ENCODE assay signal across 1 cellular context in the genomic region with DNA sequence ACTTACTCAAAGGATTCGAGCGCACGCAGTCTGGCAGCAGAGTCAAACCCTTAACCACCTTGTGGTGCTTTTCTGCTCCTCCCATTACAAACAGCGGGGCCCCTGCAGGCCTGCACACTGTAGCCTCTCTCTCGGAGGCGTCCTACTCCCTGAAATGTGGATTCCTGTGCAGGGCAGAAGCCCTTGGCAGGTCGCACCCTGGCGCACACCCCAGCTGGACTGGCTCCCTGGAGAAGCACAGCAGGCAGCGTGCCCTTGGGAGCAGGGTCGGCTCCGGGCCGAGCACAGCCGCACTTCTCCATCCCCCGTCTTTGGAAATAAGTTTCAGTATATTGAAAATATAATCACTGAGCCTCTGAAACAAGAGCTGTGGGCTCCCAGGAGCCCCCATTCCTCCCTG.
TF ChIP-seq lines count a peak whose summit lies in the region.

No MANE protein-coding gene starts in this region.

TF ChIP-seq in H1, 55 proteins besides CTCF, POLR2A, EP300 and RAD21:
- no peak for TF ChIP-seq SRF (IDR thresholded peaks at IDR 0.05; ENCODE audit: low read depth, low read length)
- TF ChIP-seq RNF2 (IDR thresholded peaks at IDR 0.05; ENCODE audit: borderline replicate concordance, low read depth, low read length, missing control alignments, poor library complexity, severe bottlenecking), result no peak
- no peak for TF ChIP-seq ZNF274 (IDR thresholded peaks at IDR 0.05; ENCODE audit: borderline replicate concordance, extremely low read depth, low read length)
- no peak for TF ChIP-seq SIRT6 (IDR thresholded peaks at IDR 0.05; ENCODE audit: low read length)
- TF ChIP-seq ASH2L (IDR thresholded peaks at IDR 0.05; ENCODE audit: low read length), result no peak
- TF ChIP-seq HDAC2 (IDR thresholded peaks at IDR 0.05; ENCODE audit: borderline replicate concordance in 1 of 2, low read depth in 2 of 2, low read length in 2 of 2), result no peak
- TF ChIP-seq BRCA1 (IDR thresholded peaks at IDR 0.05; ENCODE audit: low read depth, low read length), result no peak
- TF ChIP-seq YY1 (IDR thresholded peaks at IDR 0.05; ENCODE audit: low read depth, low read length), result no peak
- TF ChIP-seq NANOG (IDR thresholded peaks at IDR 0.05; ENCODE audit: insufficient read depth, low read depth, low read length, poor library complexity, severe bottlenecking), result no peak
- TF ChIP-seq JUN (IDR thresholded peaks at IDR 0.05; ENCODE audit: low read depth, low read length), result no peak
- no peak for TF ChIP-seq MAFK (IDR thresholded peaks at IDR 0.05; ENCODE audit: low read depth, low read length)
- no peak for TF ChIP-seq BCL11A (IDR thresholded peaks at IDR 0.05; ENCODE audit: low read depth in 2 of 2, low read length in 2 of 2)
